Comparison of ENCODE assay signal across 22 cellular contexts in the genomic region with DNA sequence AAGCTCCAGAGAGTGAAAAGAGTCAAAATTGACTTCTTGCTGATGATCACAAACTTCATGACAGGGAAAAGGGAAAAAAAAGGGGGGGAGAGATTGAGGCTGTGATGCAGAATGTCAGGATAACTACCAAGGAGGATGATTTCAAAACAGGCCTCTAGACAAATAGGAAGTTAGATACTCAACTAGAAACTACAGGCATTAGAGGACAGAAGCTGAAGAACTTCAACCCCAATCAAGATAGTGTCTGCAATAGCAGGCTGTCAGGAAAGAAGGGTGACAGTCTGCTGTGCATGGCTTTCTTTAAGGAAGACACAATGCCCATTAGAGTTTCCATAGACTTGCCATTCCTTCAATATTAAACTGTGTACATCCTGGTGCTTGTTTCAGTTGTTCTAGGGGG.
"Had no signal": no experiment of that assay in that cellular context is flagged by ENCODE, and none has a peak within 500 bp of the region (broad histone marks: within the 10 kb centered on the region; RNA-seq: fewer than 3 reads in every experiment).

No MANE protein-coding gene starts in this region.

- H3K4me1 Mint-ChIP-seq: activated naive CD8-positive, alpha-beta T cell treated with anti-CD3 and anti-CD28 coated beads, Interleukin-2, amount 10 ng/mL, durations not matched to agents 7 days and 5 days; stimulated activated naive CD8-positive, alpha-beta T cell treated with anti-CD3 and anti-CD28 coated beads, Interleukin-15, amount 100 ng/mL, for 72 hours had no signal

- H3K27me3 ChIP-seq: body of pancreas, dorsolateral prefrontal cortex, ovary, right lobe of liver, suprapubic skin had no signal

- ATAC-seq: activated CD4-positive, alpha-beta T cell treated with anti-CD3 and anti-CD28 coated beads for 36 hours; activated CD8-positive, alpha-beta T cell treated with anti-CD3 and anti-CD28 coated beads for 36 hours; body of pancreas; lower lobe of right lung; natural killer cell treated with Interleukin-12 subunit alpha and Interleukin-12 subunit beta and Interleukin-15 and Interleukin-18, amount 100 ng/mL, for 72 hours; stimulated activated naive CD8-positive, alpha-beta T cell treated with anti-CD3 and anti-CD28 coated beads, Interleukin-15, amount 100 ng/mL, for 72 hours had no signal

- H3K27ac Mint-ChIP-seq: activated CD4-positive, alpha-beta T cell treated with anti-CD3 and anti-CD28 coated beads for 36 hours; activated CD8-positive, alpha-beta T cell treated with anti-CD3 and anti-CD28 coated beads for 36 hours; activated naive CD8-positive, alpha-beta T cell treated with anti-CD3 and anti-CD28 coated beads, Interleukin-2, amount 10 ng/mL, durations not matched to agents 7 days and 5 days; activated T-cell treated with anti-CD3 and anti-CD28 coated beads, Interleukin-2, amount 50 U/mL, for 24 hours; activated T-helper 2 cell treated with anti-CD3 and anti-CD28 coated beads, Interferon-gamma antibody, Interleukin-2, Interleukin-4, amounts not matched to agents 10 μg/mL and 5 μg/mL and 100 μg/mL, durations not matched to agents 14 hours and 24 hours and 36 hours; natural killer cell treated with Interleukin-12 subunit alpha and Interleukin-12 subunit beta and Interleukin-15 and Interleukin-18, amount 100 ng/mL, for 72 hours; T-helper 1 cell treated with Interleukin-12 subunit alpha and Interleukin-12 subunit beta and Interleukin-4 antibody, amounts not matched to agents 30 μg/mL and 1 μg/mL, for 36 hours; type B pancreatic cell had no signal

- DNase-seq: activated CD4-positive, alpha-beta T cell treated with anti-CD3 and anti-CD28 coated beads for 36 hours; activated CD8-positive, alpha-beta T cell treated with anti-CD3 and anti-CD28 coated beads for 36 hours; activated naive CD4-positive, alpha-beta T cell treated with Interleukin-2 at 50 U/mL for 16 hours; activated naive CD8-positive, alpha-beta T cell treated with anti-CD3 and anti-CD28 coated beads, Interleukin-2, amount 10 ng/mL, durations not matched to agents 7 days and 5 days; activated T-cell treated with anti-CD3 and anti-CD28 coated beads, Interleukin-2, amount 50 U/mL, for 24 hours; amygdala; body of pancreas; caudate nucleus; dorsolateral prefrontal cortex; glutamatergic neuron; lower lobe of right lung; ovary; right lobe of liver; stimulated activated CD4-positive, alpha-beta T cell treated with anti-CD3 and anti-CD28 coated beads, Interleukin-4, amount 100 ng/mL, for 1 hour; stimulated activated naive CD8-positive, alpha-beta T cell treated with anti-CD3 and anti-CD28 coated beads, Interleukin-15, amount 100 ng/mL, for 72 hours had no signal

- H3K36me3 ChIP-seq: lower lobe of right lung, ovary, right lobe of liver, suprapubic skin had no signal

- H3K9me3 Mint-ChIP-seq: activated CD8-positive, alpha-beta T cell treated with anti-CD3 and anti-CD28 coated beads for 36 hours; activated T-cell treated with anti-CD3 and anti-CD28 coated beads, Interleukin-2, amount 50 U/mL, for 24 hours; activated T-helper 2 cell treated with anti-CD3 and anti-CD28 coated beads, Interferon-gamma antibody, Interleukin-2, Interleukin-4, amounts not matched to agents 10 μg/mL and 5 μg/mL and 100 μg/mL, durations not matched to agents 14 hours and 24 hours and 36 hours; stimulated activated naive CD8-positive, alpha-beta T cell treated with anti-CD3 and anti-CD28 coated beads, Interleukin-15, amount 100 ng/mL, for 72 hours; T-helper 1 cell treated with Interleukin-12 subunit alpha and Interleukin-12 subunit beta and Interleukin-4 antibody, amounts not matched to agents 30 μg/mL and 1 μg/mL, for 36 hours; type B pancreatic cell had no signal

- H3K9me3 ChIP-seq: body of pancreas, lower lobe of right lung, ovary, right lobe of liver, suprapubic skin had no signal

- H3K27me3 Mint-ChIP-seq: activated CD4-positive, alpha-beta T cell treated with anti-CD3 and anti-CD28 coated beads for 36 hours; activated CD8-positive, alpha-beta T cell treated with anti-CD3 and anti-CD28 coated beads for 36 hours; activated naive CD8-positive, alpha-beta T cell treated with anti-CD3 and anti-CD28 coated beads, Interleukin-2, amount 10 ng/mL, durations not matched to agents 7 days and 5 days; activated T-cell treated with anti-CD3 and anti-CD28 coated beads, Interleukin-2, amount 50 U/mL, for 24 hours; natural killer cell treated with Interleukin-12 subunit alpha and Interleukin-12 subunit beta and Interleukin-15 and Interleukin-18, amount 100 ng/mL, for 72 hours; stimulated activated naive CD8-positive, alpha-beta T cell treated with anti-CD3 and anti-CD28 coated beads, Interleukin-15, amount 100 ng/mL, for 72 hours; type B pancreatic cell had no signal

- H3K27ac ChIP-seq: body of pancreas, dorsolateral prefrontal cortex, lower lobe of right lung, ovary, right lobe of liver, suprapubic skin, VCaP had no signal

- H3K4me3 ChIP-seq: body of pancreas, dorsolateral prefrontal cortex, lower lobe of right lung, ovary, right lobe of liver, smooth muscle cell, suprapubic skin had no signal

- H3K4me2 ChIP-seq: smooth muscle cell had no signal

- H3K36me3 Mint-ChIP-seq: activated naive CD8-positive, alpha-beta T cell treated with anti-CD3 and anti-CD28 coated beads, Interleukin-2, amount 10 ng/mL, durations not matched to agents 7 days and 5 days; natural killer cell treated with Interleukin-12 subunit alpha and Interleukin-12 subunit beta and Interleukin-15 and Interleukin-18, amount 100 ng/mL, for 72 hours; type B pancreatic cell had no signal

- H3K4me1 ChIP-seq: body of pancreas, lower lobe of right lung, suprapubic skin had no signal

- H3K4me3 Mint-ChIP-seq: activated CD4-positive, alpha-beta T cell treated with anti-CD3 and anti-CD28 coated beads for 36 hours; activated CD8-positive, alpha-beta T cell treated with anti-CD3 and anti-CD28 coated beads for 36 hours; activated naive CD8-positive, alpha-beta T cell treated with anti-CD3 and anti-CD28 coated beads, Interleukin-2, amount 10 ng/mL, durations not matched to agents 7 days and 5 days; activated T-cell treated with anti-CD3 and anti-CD28 coated beads, Interleukin-2, amount 50 U/mL, for 24 hours; natural killer cell treated with Interleukin-12 subunit alpha and Interleukin-12 subunit beta and Interleukin-15 and Interleukin-18, amount 100 ng/mL, for 72 hours; stimulated activated naive CD8-positive, alpha-beta T cell treated with anti-CD3 and anti-CD28 coated beads, Interleukin-15, amount 100 ng/mL, for 72 hours; T-helper 1 cell treated with Interleukin-12 subunit alpha and Interleukin-12 subunit beta and Interleukin-4 antibody, amounts not matched to agents 30 μg/mL and 1 μg/mL, for 36 hours; type B pancreatic cell had no signal
